In genomic region chr16:58462499-58462996, GRCh38 we compare ENCODE assay signal across 1 cellular context.
TF ChIP-seq lines count a peak whose summit lies in the region.

No MANE protein-coding gene starts in this region.

TF ChIP-seq in H1, 55 proteins besides CTCF, POLR2A, EP300 and RAD21:
- TF ChIP-seq JUND (IDR thresholded peaks at IDR 0.05; ENCODE audit: low read length) (no peak), HDAC6 (IDR thresholded peaks at IDR 0.05; ENCODE audit: low read depth, low read length) (no peak), TCF12 (IDR thresholded peaks at IDR 0.05; ENCODE audit: low read depth, low read length) (no peak), RXRA (IDR thresholded peaks at IDR 0.05; ENCODE audit: insufficient read depth, low read depth, low read length) (no peak), FOSL1 (IDR thresholded peaks at IDR 0.05; ENCODE audit: insufficient read depth, low read depth, low read length) (no peak)
